10 cellular contexts compared by ENCODE assay signal in genomic region chr12:14613718-14614117, GRCh38. TPM values are rescaled to one million over a fixed set of nuclear protein-coding genes. Genes with fewer than 3 reads are reported as not detected.
DNase-seq lines count a peak whose midpoint lies in the region; ATAC-seq and TF ChIP-seq lines count a peak whose summit lies in the region.
"Had no signal": no experiment of that assay in that cellular context is flagged by ENCODE, and none has a peak within 500 bp of the region (broad histone marks: within the 10 kb centered on the region; RNA-seq: fewer than 3 reads in every experiment).

No MANE protein-coding gene starts in this region.

- peaks cover 23% of the 10 kb centered on the region for H3K27me3 Mint-ChIP-seq in CD4-positive, CD25-positive, alpha-beta regulatory T cell
- no peaks in the 10 kb centered on the region for H3K27me3 Mint-ChIP-seq in activated T-helper 2 cell treated with anti-CD3 and anti-CD28 coated beads, Interferon-gamma antibody, Interleukin-2, Interleukin-4, amounts not matched to agents 10 μg/mL and 5 μg/mL and 100 μg/mL, durations not matched to agents 14 hours and 24 hours and 36 hours (ENCODE audit: low read depth)

- peaks cover 10 to 16% of the 10 kb centered on the region in 2 experiments for H3K9me3 ChIP-seq in CD4-positive, CD25-positive, alpha-beta regulatory T cell (ENCODE audit: control insufficient read depth in 2 of 2, low read length in 2 of 2)
- H3K9me3 ChIP-seq: thoracic aorta had no signal

- no peaks in the 10 kb centered on the region for H3K4me1 Mint-ChIP-seq in CD4-positive, CD25-positive, alpha-beta regulatory T cell
- H3K4me1 Mint-ChIP-seq in activated T-helper 2 cell treated with anti-CD3 and anti-CD28 coated beads, Interferon-gamma antibody, Interleukin-2, Interleukin-4, amounts not matched to agents 10 μg/mL and 5 μg/mL and 100 μg/mL, durations not matched to agents 14 hours and 24 hours and 36 hours (ENCODE audit: low read depth), result peaks cover 12% of the 10 kb centered on the region
- H3K4me1 Mint-ChIP-seq: CD8-positive, alpha-beta memory T cell had no signal

- no peak overlapping the region for H3K27ac ChIP-seq in CD4-positive, CD25-positive, alpha-beta regulatory T cell (ENCODE audit: insufficient read depth, low read length, poor library complexity, severe bottlenecking)
- H3K27ac ChIP-seq in caudate nucleus (ENCODE audit: low read depth, low read length), result peak overlapping the region; percentile 75

- DNase-seq in CD4-positive, CD25-positive, alpha-beta regulatory T cell, result no peak
- DNase-seq in caudate nucleus (lab: John Stamatoyannopoulos, UW) (no peak), NCI-H146 treated with DMSO at 0.1 percent for 48 hours (lab: John Stamatoyannopoulos, UW; ENCODE audit: unreplicated experiment) (no peak), DMS53 (lab: John Stamatoyannopoulos, UW) (no peak), erythroblast (lab: John Stamatoyannopoulos, UW) (no peak)
- DNase-seq in activated T-helper 2 cell treated with anti-CD3 and anti-CD28 coated beads, Interferon-gamma antibody, Interleukin-2, Interleukin-4, amounts not matched to agents 10 μg/mL and 5 μg/mL and 100 μg/mL, durations not matched to agents 14 hours and 24 hours and 36 hours (ENCODE audit: low spot score), result no peak
- DNase-seq: CD8-positive, alpha-beta memory T cell had no signal

- no peaks in the 10 kb centered on the region for H3K36me3 ChIP-seq in CD4-positive, CD25-positive, alpha-beta regulatory T cell (ENCODE audit: control insufficient read depth, insufficient read depth, low read length)
- H3K36me3 ChIP-seq: thoracic aorta had no signal

- no peak overlapping the region for H3K4me3 Mint-ChIP-seq in CD4-positive, CD25-positive, alpha-beta regulatory T cell
- no peak overlapping the region for H3K4me3 Mint-ChIP-seq in activated T-helper 2 cell treated with anti-CD3 and anti-CD28 coated beads, Interferon-gamma antibody, Interleukin-2, Interleukin-4, amounts not matched to agents 10 μg/mL and 5 μg/mL and 100 μg/mL, durations not matched to agents 14 hours and 24 hours and 36 hours (ENCODE audit: low read depth)
- H3K4me3 Mint-ChIP-seq: CD8-positive, alpha-beta memory T cell had no signal

- no peaks in the 10 kb centered on the region for H3K27me3 ChIP-seq in CD4-positive, CD25-positive, alpha-beta regulatory T cell (ENCODE audit: control insufficient read depth, insufficient read depth, low read length)

- no peaks in the 10 kb centered on the region for H3K36me3 Mint-ChIP-seq in CD4-positive, CD25-positive, alpha-beta regulatory T cell
- H3K36me3 Mint-ChIP-seq in activated T-helper 2 cell treated with anti-CD3 and anti-CD28 coated beads, Interferon-gamma antibody, Interleukin-2, Interleukin-4, amounts not matched to agents 10 μg/mL and 5 μg/mL and 100 μg/mL, durations not matched to agents 14 hours and 24 hours and 36 hours (ENCODE audit: low read depth), result no peaks in the 10 kb centered on the region

- intact Hi-C loops in activated T-helper 2 cell treated with anti-CD3 and anti-CD28 coated beads, Interferon-gamma antibody, Interleukin-2, Interleukin-4, amounts not matched to agents 10 μg/mL and 5 μg/mL and 100 μg/mL, durations not matched to agents 14 hours and 24 hours and 36 hours (cut with micrococcal nuclease), result no loop called here

- TF ChIP-seq POLR2A in erythroblast (IDR thresholded peaks at IDR 0.05; ENCODE audit: low read length), result no peak

- no peaks in the 10 kb centered on the region for H3K4me1 ChIP-seq in CD4-positive, CD25-positive, alpha-beta regulatory T cell (ENCODE audit: control insufficient read depth, insufficient read depth, low read length, poor library complexity, severe bottlenecking)

- H3K4me3 ChIP-seq in CD4-positive, CD25-positive, alpha-beta regulatory T cell (ENCODE audit: low read depth, low read length), result no peak overlapping the region

- H3K9me3 Mint-ChIP-seq in CD4-positive, CD25-positive, alpha-beta regulatory T cell, result peaks cover 0 to 20% (median 2%) of the 10 kb centered on the region in 7 donors
- peaks cover 27% of the 10 kb centered on the region for H3K9me3 Mint-ChIP-seq in activated T-helper 2 cell treated with anti-CD3 and anti-CD28 coated beads, Interferon-gamma antibody, Interleukin-2, Interleukin-4, amounts not matched to agents 10 μg/mL and 5 μg/mL and 100 μg/mL, durations not matched to agents 14 hours and 24 hours and 36 hours

- peak; percentile 28 to 43 for ATAC-seq in CD4-positive, CD25-positive, alpha-beta regulatory T cell (ENCODE audit: low read depth in 2 of 2)
- ATAC-seq in GM19438 (IDR thresholded peaks at IDR 0.05; ENCODE audit: low read depth, unreplicated experiment), result peak; percentile 97
- ATAC-seq in HG03135 (IDR thresholded peaks at IDR 0.05; ENCODE audit: unreplicated experiment), result peak; percentile 94

- H3K27ac Mint-ChIP-seq in CD4-positive, CD25-positive, alpha-beta regulatory T cell, result no peak overlapping the region
- no peak overlapping the region for H3K27ac Mint-ChIP-seq in activated T-helper 2 cell treated with anti-CD3 and anti-CD28 coated beads, Interferon-gamma antibody, Interleukin-2, Interleukin-4, amounts not matched to agents 10 μg/mL and 5 μg/mL and 100 μg/mL, durations not matched to agents 14 hours and 24 hours and 36 hours
- H3K27ac Mint-ChIP-seq: CD8-positive, alpha-beta memory T cell had no signal

RNA-seq across cellular contexts. Expression of gene PLBD1, which starts 46.0 kb away (rescaled TPM):
- total RNA-seq in CD4-positive, CD25-positive, alpha-beta regulatory T cell, result not detected
- polyA plus RNA-seq in CD4-positive, CD25-positive, alpha-beta regulatory T cell, result 1 to 10 TPM in 1 of 4 donors, under 1 TPM in 3; 0.15 to 1.2 (median 0.39) TPM
- total RNA-seq in activated T-helper 2 cell treated with anti-CD3 and anti-CD28 coated beads, Interferon-gamma antibody, Interleukin-2, Interleukin-4, amounts not matched to agents 10 μg/mL and 5 μg/mL and 100 μg/mL, durations not matched to agents 14 hours and 24 hours and 36 hours, result not detected in 2 replicates
- polyA plus RNA-seq: CD8-positive, alpha-beta memory T cell had no signal

Comparison
In these comparisons a context has a peak if more than half of its experiments do, and no peak if none do; other contexts are left out.
1. ATAC-seq: peak in every context shown above with its lines; median percentile 97 in GM19438; 94 in HG03135; 36 in CD4-positive, CD25-positive, alpha-beta regulatory T cell.